22 cellular contexts compared by ENCODE assay signal in the genomic region with DNA sequence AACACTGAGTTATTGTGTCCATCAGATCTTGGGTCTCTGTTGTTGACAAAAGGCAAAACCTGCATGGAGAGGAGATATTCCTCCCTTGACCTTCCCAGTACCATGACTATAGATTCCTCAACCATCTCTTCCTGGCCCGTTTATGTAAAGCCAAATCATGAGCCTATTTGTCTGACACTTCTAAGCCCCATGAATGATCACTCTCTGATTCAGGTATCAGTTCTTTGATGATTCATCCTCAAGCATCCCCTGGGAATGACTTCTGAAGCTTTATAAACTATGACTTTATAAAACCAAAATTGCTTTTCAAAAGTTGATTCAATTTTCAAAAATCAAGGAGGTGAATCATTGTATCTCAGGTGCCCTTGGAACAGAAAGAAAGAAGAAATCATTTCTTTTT.
"Had no signal": no experiment of that assay in that cellular context is flagged by ENCODE, and none has a peak within 500 bp of the region (broad histone marks: within the 10 kb centered on the region; RNA-seq: fewer than 3 reads in every experiment).

No MANE protein-coding gene starts in this region.

- H3K27ac Mint-ChIP-seq: activated CD4-positive, alpha-beta T cell treated with anti-CD3 and anti-CD28 coated beads, Interleukin-2, amount 10 ng/mL, durations not matched to agents 7 days and 5 days; activated CD8-positive, alpha-beta T cell treated with anti-CD3 and anti-CD28 coated beads, Interleukin-2, amount 10 ng/mL, durations not matched to agents 7 days and 5 days; activated naive CD8-positive, alpha-beta T cell; activated T-helper 1 cell treated with anti-CD3 and anti-CD28 coated beads, Interleukin-12 subunit alpha, Interleukin-12 subunit beta, Interleukin-2, Interleukin-4 antibody, amounts not matched to agents 30 ng/mL and 10 ng/mL and 1 ng/mL, durations not matched to agents 14 hours and 24 hours and 36 hours; immature natural killer cell; mesothelial cell of epicardium; naive thymus-derived CD8-positive, alpha-beta T cell; stimulated activated naive B cell treated with anti-CD40 and anti-IgM and Interleukin-4, amounts not matched to agents 10 μg/mL and 1 μg/mL and 100 μg/mL, for 72 hours; T-cell; T-helper 2 cell treated with Interferon-gamma antibody and Interleukin-4, amounts not matched to agents 5 μg/mL and 100 μg/mL, for 36 hours had no signal

- DNase-seq: activated CD4-positive, alpha-beta T cell treated with anti-CD3 and anti-CD28 coated beads, Interleukin-2, amount 10 ng/mL, durations not matched to agents 7 days and 5 days; activated CD8-positive, alpha-beta T cell treated with anti-CD3 and anti-CD28 coated beads, Interleukin-2, amount 10 ng/mL, durations not matched to agents 7 days and 5 days; activated gamma-delta T cell treated with Interleukin-2 at 50 U/mL for 16 hours; amniotic stem cell; erythroblast; foreskin melanocyte; glutamatergic neuron; immature natural killer cell; kidney glomerular epithelial cell; left ventricle myocardium inferior; naive thymus-derived CD8-positive, alpha-beta T cell; retina; stimulated activated CD4-positive, alpha-beta T cell treated with anti-CD3 and anti-CD28 coated beads, Interleukin-2, amount 100 ng/mL, for 48 hours; stimulated activated CD8-positive, alpha-beta memory T cell treated with anti-CD3 and anti-CD28 coated beads, Interleukin-4, amount 100 ng/mL, for 48 hours; stimulated activated naive B cell treated with anti-CD40 and anti-IgM and Interleukin-4, amounts not matched to agents 10 μg/mL and 1 μg/mL and 100 μg/mL, for 72 hours; T-cell; trophoblast cell had no signal

- H3K4me1 Mint-ChIP-seq: activated CD4-positive, alpha-beta T cell treated with anti-CD3 and anti-CD28 coated beads, Interleukin-2, amount 10 ng/mL, durations not matched to agents 7 days and 5 days; immature natural killer cell; mesothelial cell of epicardium; naive thymus-derived CD8-positive, alpha-beta T cell; stimulated activated naive B cell treated with anti-CD40 and anti-IgM and Interleukin-4, amounts not matched to agents 10 μg/mL and 1 μg/mL and 100 μg/mL, for 72 hours; T-cell had no signal

- H3K4me3 Mint-ChIP-seq: activated CD4-positive, alpha-beta T cell treated with anti-CD3 and anti-CD28 coated beads, Interleukin-2, amount 10 ng/mL, durations not matched to agents 7 days and 5 days; activated CD8-positive, alpha-beta T cell treated with anti-CD3 and anti-CD28 coated beads, Interleukin-2, amount 10 ng/mL, durations not matched to agents 7 days and 5 days; activated naive CD8-positive, alpha-beta T cell; activated T-helper 1 cell treated with anti-CD3 and anti-CD28 coated beads, Interleukin-12 subunit alpha, Interleukin-12 subunit beta, Interleukin-2, Interleukin-4 antibody, amounts not matched to agents 30 ng/mL and 10 ng/mL and 1 ng/mL, durations not matched to agents 14 hours and 24 hours and 36 hours; immature natural killer cell; mesothelial cell of epicardium; naive thymus-derived CD8-positive, alpha-beta T cell; stimulated activated naive B cell treated with anti-CD40 and anti-IgM and Interleukin-4, amounts not matched to agents 10 μg/mL and 1 μg/mL and 100 μg/mL, for 72 hours; T-cell; T-helper 2 cell treated with Interferon-gamma antibody and Interleukin-4, amounts not matched to agents 5 μg/mL and 100 μg/mL, for 36 hours had no signal

- H3K9me3 Mint-ChIP-seq: activated CD4-positive, alpha-beta T cell treated with anti-CD3 and anti-CD28 coated beads, Interleukin-2, amount 10 ng/mL, durations not matched to agents 7 days and 5 days; activated T-helper 1 cell treated with anti-CD3 and anti-CD28 coated beads, Interleukin-12 subunit alpha, Interleukin-12 subunit beta, Interleukin-2, Interleukin-4 antibody, amounts not matched to agents 30 ng/mL and 10 ng/mL and 1 ng/mL, durations not matched to agents 14 hours and 24 hours and 36 hours; immature natural killer cell; mesothelial cell of epicardium; naive thymus-derived CD8-positive, alpha-beta T cell; stimulated activated naive B cell treated with anti-CD40 and anti-IgM and Interleukin-4, amounts not matched to agents 10 μg/mL and 1 μg/mL and 100 μg/mL, for 72 hours; T-cell; T-helper 2 cell treated with Interferon-gamma antibody and Interleukin-4, amounts not matched to agents 5 μg/mL and 100 μg/mL, for 36 hours had no signal

- ATAC-seq: activated CD4-positive, CD25-positive, alpha-beta regulatory T cell treated with anti-CD3 and anti-CD28 coated beads, Interleukin-2, amount 50 U/mL, for 24 hours; activated CD8-positive, alpha-beta T cell treated with anti-CD3 and anti-CD28 coated beads, Interleukin-2, amount 10 ng/mL, durations not matched to agents 7 days and 5 days; naive thymus-derived CD8-positive, alpha-beta T cell; T-cell had no signal

- H3K36me3 Mint-ChIP-seq: activated naive CD8-positive, alpha-beta T cell; immature natural killer cell; mesothelial cell of epicardium; naive thymus-derived CD8-positive, alpha-beta T cell; stimulated activated naive B cell treated with anti-CD40 and anti-IgM and Interleukin-4, amounts not matched to agents 10 μg/mL and 1 μg/mL and 100 μg/mL, for 72 hours; T-cell had no signal

- H3K27me3 Mint-ChIP-seq: stimulated activated naive B cell treated with anti-CD40 and anti-IgM and Interleukin-4, amounts not matched to agents 10 μg/mL and 1 μg/mL and 100 μg/mL, for 72 hours had no signal
